15 cellular contexts compared by ENCODE assay signal in the genomic region with DNA sequence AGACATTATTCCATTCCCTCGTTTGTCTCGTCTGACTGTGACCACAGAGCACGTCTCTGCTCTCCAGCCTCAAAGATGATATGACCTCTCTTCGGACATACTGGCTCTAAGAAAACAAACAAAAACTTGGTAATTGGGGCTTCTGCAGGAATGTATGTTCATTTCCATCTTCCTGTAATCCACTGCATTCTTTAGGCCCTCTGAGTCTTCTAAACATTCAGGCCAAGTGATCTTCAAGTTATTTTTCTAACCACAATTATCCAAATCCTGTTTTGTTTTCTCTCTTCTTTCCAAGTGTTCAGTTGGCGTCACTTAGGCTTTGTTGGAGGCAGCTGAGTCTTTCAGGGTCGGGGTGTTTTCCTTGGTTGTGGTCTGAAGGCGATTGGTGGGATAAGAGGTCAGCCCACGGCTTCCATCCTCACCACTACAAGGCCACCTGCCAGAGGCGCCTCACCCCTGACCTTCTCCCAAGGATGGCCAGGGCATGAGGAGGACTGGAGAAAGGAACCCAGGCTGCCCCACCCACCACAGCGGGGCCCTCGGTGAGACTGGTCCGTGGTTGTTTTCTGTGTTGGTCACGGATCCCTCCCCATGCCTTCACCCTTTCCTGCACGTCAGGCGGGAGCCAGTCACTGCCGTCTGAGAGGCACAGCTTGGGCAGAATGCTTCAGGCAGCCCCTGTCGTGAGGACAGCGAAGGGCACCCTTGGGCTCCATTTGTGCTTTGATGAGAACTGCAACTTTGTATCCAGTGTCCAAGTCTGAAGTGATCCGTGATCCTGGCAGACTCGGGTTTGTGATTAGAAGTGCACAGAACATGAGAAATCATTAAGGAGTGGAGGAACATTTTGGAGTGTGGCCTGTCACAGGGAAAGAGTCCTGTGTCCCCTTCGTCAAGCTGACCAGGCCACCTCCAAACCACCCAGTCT.
DNase-seq lines count a peak whose midpoint lies in the region; ATAC-seq, FAIRE-seq and TF ChIP-seq lines count a peak whose summit lies in the region.
"Had no signal": no experiment of that assay in that cellular context is flagged by ENCODE, and none has a peak within 500 bp of the region (broad histone marks: within the 10 kb centered on the region; RNA-seq: fewer than 3 reads in every experiment).

No MANE protein-coding gene starts in this region.

- H3K36me3 Mint-ChIP-seq in astrocyte (ENCODE audit: low read depth, unreplicated experiment): no peaks in the 10 kb centered on the region
- H3K36me3 Mint-ChIP-seq: natural killer cell treated with Interleukin-12 subunit alpha and Interleukin-12 subunit beta and Interleukin-15 and Interleukin-18, amount 100 ng/mL, for 72 hours had no signal

- no peak overlapping the region for H3K4me3 Mint-ChIP-seq in astrocyte (ENCODE audit: unreplicated experiment)
- H3K4me3 Mint-ChIP-seq: natural killer cell treated with Interleukin-12 subunit alpha and Interleukin-12 subunit beta and Interleukin-15 and Interleukin-18, amount 100 ng/mL, for 72 hours; T-helper 2 cell treated with Interferon-gamma antibody and Interleukin-4, amounts not matched to agents 5 μg/mL and 100 μg/mL, for 36 hours had no signal

- peaks cover 5% of the 10 kb centered on the region for H3K9me3 Mint-ChIP-seq in astrocyte (ENCODE audit: unreplicated experiment)
- H3K9me3 Mint-ChIP-seq: natural killer cell treated with Interleukin-12 subunit alpha and Interleukin-12 subunit beta and Interleukin-15 and Interleukin-18, amount 100 ng/mL, for 72 hours; T-helper 2 cell treated with Interferon-gamma antibody and Interleukin-4, amounts not matched to agents 5 μg/mL and 100 μg/mL, for 36 hours had no signal

- H2AFZ ChIP-seq in astrocyte (ENCODE audit: low read depth, low read length): no peak overlapping the region

- no peaks in the 10 kb centered on the region for H3K9me3 ChIP-seq in astrocyte (ENCODE audit: insufficient read depth, low read depth, low read length)
- H3K9me3 ChIP-seq in heart right ventricle: peaks cover 0 to 16% (median 2%) of the 10 kb centered on the region in 11 donors
- H3K9me3 ChIP-seq: Caco-2 had no signal

- no peaks in the 10 kb centered on the region for H3K36me3 ChIP-seq in astrocyte (ENCODE audit: insufficient read depth, low read length)
- H3K36me3 ChIP-seq in heart right ventricle: no peaks in the 10 kb centered on the region

- H3K4me1 Mint-ChIP-seq in astrocyte (ENCODE audit: low read depth, unreplicated experiment): peaks cover 10% of the 10 kb centered on the region

- ATAC-seq in heart right ventricle: peak; percentile 40 to 85 (median 58)
- ATAC-seq in HG02798 (IDR thresholded peaks at IDR 0.05; ENCODE audit: poor library complexity, unreplicated experiment): no peak
- ATAC-seq in GM18867 (IDR thresholded peaks at IDR 0.05; ENCODE audit: unreplicated experiment): no peak
- ATAC-seq: GM12878, PC-3 had no signal

- H3K27ac ChIP-seq in astrocyte (ENCODE audit: low read depth, low read length) (peak overlapping the region; percentile 35), heart right ventricle (peak overlapping the region; percentile 76 to 96 (median 87))

- intact Hi-C loops in heart right ventricle (cut with DNase I): loop anchor here in 6 of 10 donors (2.0 to 5.0 kb wide), 5 partner anchors 29 to 57 kb away; no protein-coding TSS in a partner anchor

- H3K27ac Mint-ChIP-seq in astrocyte (ENCODE audit: unreplicated experiment): no peak overlapping the region
- H3K27ac Mint-ChIP-seq: natural killer cell treated with Interleukin-12 subunit alpha and Interleukin-12 subunit beta and Interleukin-15 and Interleukin-18, amount 100 ng/mL, for 72 hours; T-helper 2 cell treated with Interferon-gamma antibody and Interleukin-4, amounts not matched to agents 5 μg/mL and 100 μg/mL, for 36 hours had no signal

- H3K27me3 Mint-ChIP-seq in astrocyte (ENCODE audit: low read depth, unreplicated experiment): peaks cover 7% of the 10 kb centered on the region

- peak; percentile 79 for FAIRE-seq in astrocyte (lab: Jason Lieb, UNC)
- FAIRE-seq: GM12878 had no signal

- peak overlapping the region; percentile 65 for H3K4me2 ChIP-seq in astrocyte (ENCODE audit: low read length)

- H3K79me2 ChIP-seq in astrocyte (ENCODE audit: insufficient read depth, low read length): no peaks in the 10 kb centered on the region

- no peak for TF ChIP-seq CTCF in astrocyte (IDR thresholded peaks at IDR 0.05; ENCODE audit: insufficient read depth, low read depth, low read length)
- TF ChIP-seq CTCF in heart right ventricle (IDR thresholded peaks at IDR 0.05): no peak

- no peak overlapping the region for H3K4me3 ChIP-seq in astrocyte (ENCODE audit: insufficient read depth, low read depth, low read length)
- H3K4me3 ChIP-seq in heart right ventricle: no peak overlapping the region
- no peak overlapping the region for H3K4me3 ChIP-seq in skeletal muscle cell (ENCODE audit: low read depth, low read length)
- H3K4me3 ChIP-seq: GM12878 had no signal

- H3K27me3 ChIP-seq in astrocyte (ENCODE audit: insufficient read depth, low read length) (peaks cover 20% of the 10 kb centered on the region), heart right ventricle (no peaks in the 10 kb centered on the region)

- no peak overlapping the region for H3K9ac ChIP-seq in astrocyte (ENCODE audit: low read length)

- no peaks in the 10 kb centered on the region for H4K20me1 ChIP-seq in astrocyte (ENCODE audit: insufficient read depth, low read length)

- peak; percentile 70 for DNase-seq in ELR (ENCODE audit: low read depth)
- peak; percentile 97 for DNase-seq in astrocyte (ENCODE audit: low read depth)
- DNase-seq in heart right ventricle: peak; percentile 37 to 57
- DNase-seq in skeletal muscle cell (ENCODE audit: low read depth): peak; percentile 77
- no peak for DNase-seq in NCI-H128 (lab: John Stamatoyannopoulos, UW; ENCODE audit: unreplicated experiment)
- DNase-seq in islet precursor cell: no peak
- DNase-seq: amygdala, Caco-2, MV-4-11, PC-3 had no signal

- H3K4me1 ChIP-seq in astrocyte (ENCODE audit: insufficient read depth, low read length): peaks cover 11% of the 10 kb centered on the region
- H3K4me1 ChIP-seq in heart right ventricle: peaks cover 0 to 42% (median 24%) of the 10 kb centered on the region in 9 donors
- H3K4me1 ChIP-seq: Caco-2 had no signal

- 56 to 63% methylated on average over 21 of the region's 21 CpGs for WGBS in heart right ventricle, 2 donors

Comparison
In these comparisons a context has a peak if more than half of its experiments do, and no peak if none do; other contexts are left out.
1. DNase-seq: peak in ELR (single experiment), astrocyte (single experiment), heart right ventricle (2 of 2) and skeletal muscle cell (single experiment); none in NCI-H128 (single experiment) and islet precursor cell (single experiment).
2. ATAC-seq: peak in heart right ventricle (8 of 8); none in HG02798 (single experiment) and GM18867 (single experiment).